18 cellular contexts compared by ENCODE assay signal in genomic region chr15:31217566-31218270, GRCh38.
A peak's percentile ranks its signal among the peaks of the same experiment; 100 is the strongest.
DNase-seq lines count a peak whose midpoint lies in the region; ATAC-seq and TF ChIP-seq lines count a peak whose summit lies in the region.
"Had no signal": no experiment of that assay in that cellular context is flagged by ENCODE, and none has a peak within 500 bp of the region (broad histone marks: within the 10 kb centered on the region; RNA-seq: fewer than 3 reads in every experiment).

No MANE protein-coding gene starts in this region.

- 92 to 97% (median 96%) methylated on average over 8 to 10 of the region's 10 CpGs for WGBS in spleen, 5 donors

- H3K9me3 ChIP-seq in colonic mucosa (no peaks in the 10 kb centered on the region), spleen (no peaks in the 10 kb centered on the region)
- H3K9me3 ChIP-seq: MG63 had no signal

- ATAC-seq in activated T-cell treated with anti-CD3 and anti-CD28 coated beads, Interleukin-2, amount 50 U/mL, for 72 hours (replicated peaks in 1 of 2) = no peak
- no peak for ATAC-seq in activated T-cell treated with anti-CD3 and anti-CD28 coated beads, Interleukin-2, amount 50 U/mL, for 4 hours
- no peak for ATAC-seq in WTC11
- ATAC-seq: HepG2, right cardiac atrium had no signal

- no peak overlapping the region for H3K4me3 ChIP-seq in HL-60 (replicated peaks; ENCODE audit: insufficient read depth, low read length)
- H3K4me3 ChIP-seq in colonic mucosa = no peak overlapping the region
- no peak overlapping the region for H3K4me3 ChIP-seq in spleen
- H3K4me3 ChIP-seq: MG63 had no signal

- H3K27me3 Mint-ChIP-seq in activated T-cell treated with anti-CD3 and anti-CD28 coated beads, Interleukin-2, amount 50 U/mL, for 72 hours (ENCODE audit: low read depth) = no peaks in the 10 kb centered on the region
- H3K27me3 Mint-ChIP-seq in activated T-cell treated with anti-CD3 and anti-CD28 coated beads, Interleukin-2, amount 50 U/mL, for 4 hours (ENCODE audit: low read depth) = no peaks in the 10 kb centered on the region
- H3K27me3 Mint-ChIP-seq in WTC11 (ENCODE audit: low read depth) = no peaks in the 10 kb centered on the region

- CTCF ChIA-PET in WTC11 (lab: Charles Lee) = interaction anchor here (2.0 kb wide), 1 partner anchor 271 kb away, joined by 5 read pairs; no protein-coding TSS in a partner anchor

- H3K36me3 Mint-ChIP-seq in activated T-cell treated with anti-CD3 and anti-CD28 coated beads, Interleukin-2, amount 50 U/mL, for 72 hours (ENCODE audit: insufficient read depth in 2 of 2) = no peaks in the 10 kb centered on the region
- H3K36me3 Mint-ChIP-seq in activated T-cell treated with anti-CD3 and anti-CD28 coated beads, Interleukin-2, amount 50 U/mL, for 4 hours (ENCODE audit: insufficient read depth) = no peaks in the 10 kb centered on the region
- no peaks in the 10 kb centered on the region for H3K36me3 Mint-ChIP-seq in WTC11

- H3K27me3 ChIP-seq in HL-60 (ENCODE audit: insufficient read depth, poor library complexity, severe bottlenecking) (no peaks in the 10 kb centered on the region), colonic mucosa (no peaks in the 10 kb centered on the region), spleen (replicated peaks in 1 of 7) (no peaks in the 10 kb centered on the region)
- H3K27me3 ChIP-seq: MG63 had no signal

- peak overlapping the region; percentile 72 for H3K27ac Mint-ChIP-seq in activated T-cell treated with anti-CD3 and anti-CD28 coated beads, Interleukin-2, amount 50 U/mL, for 72 hours
- H3K27ac Mint-ChIP-seq in WTC11 = no peak overlapping the region

- H3K36me3 ChIP-seq in colonic mucosa (no peaks in the 10 kb centered on the region), spleen (peaks cover 0 to 6% (median 0%) of the 10 kb centered on the region in 6 donors)
- H3K36me3 ChIP-seq: MG63 had no signal

- H3K27ac ChIP-seq in HL-60 (replicated peaks) (peak overlapping the region; percentile 92; the same call in 1 of the 2 replicates), colonic mucosa (peak overlapping the region; percentile 94), spleen (peak overlapping the region in 7 of 8 donors; percentile 98 to 100 (median 99))

- intact Hi-C loops in colonic mucosa (cut with DNase I) (loop anchor here (5.0 to 10.0 kb wide), 3 partner anchors 105 to 217 kb away; no protein-coding TSS in a partner anchor), spleen (cut with DNase I; ENCODE audit: low total_unique reads) (loop anchor here (10.0 kb wide), 1 partner anchor 107 kb away; the partner anchor contains the start of gene KLF13)

- POLR2A ChIA-PET in WTC11 (lab: Charles Lee) = no interaction called here

- peaks cover 22% of the 10 kb centered on the region for H3K4me1 Mint-ChIP-seq in activated T-cell treated with anti-CD3 and anti-CD28 coated beads, Interleukin-2, amount 50 U/mL, for 72 hours (ENCODE audit: low read depth)
- peaks cover 27% of the 10 kb centered on the region for H3K4me1 Mint-ChIP-seq in activated T-cell treated with anti-CD3 and anti-CD28 coated beads, Interleukin-2, amount 50 U/mL, for 4 hours (ENCODE audit: low read depth)
- peaks cover 21% of the 10 kb centered on the region for H3K4me1 Mint-ChIP-seq in WTC11

- DNase-seq in activated T-cell treated with anti-CD3 and anti-CD28 coated beads, Interleukin-2, amount 50 U/mL, for 72 hours = no peak
- no peak for DNase-seq in activated T-cell treated with anti-CD3 and anti-CD28 coated beads, Interleukin-2, amount 50 U/mL, for 4 hours
- DNase-seq in HL-60 (ENCODE audit: low read depth in 1 of 2, low spot score in 1 of 2) (no peak), colonic mucosa (no peak), spleen (no peak), DMS153 (lab: John Stamatoyannopoulos, UW) (no peak), WTC11 (ENCODE audit: low spot score) (no peak), SW480 (ENCODE audit: low spot score) (no peak)
- DNase-seq: activated CD4-positive, alpha-beta T cell treated with anti-CD3 and anti-CD28 coated beads, Interleukin-2, amount 50 U/mL, for 48 hours; foreskin fibroblast; GF-D8; kidney glomerular epithelial cell; MG63; NCI-H1930; NCI-H446 had no signal

- TF ChIP-seq POLR2A in spleen (IDR thresholded peaks at IDR 0.05) = no peak

- H3K4me3 Mint-ChIP-seq in activated T-cell treated with anti-CD3 and anti-CD28 coated beads, Interleukin-2, amount 50 U/mL, for 72 hours = peak overlapping the region; percentile 91 to 94
- H3K4me3 Mint-ChIP-seq in activated T-cell treated with anti-CD3 and anti-CD28 coated beads, Interleukin-2, amount 50 U/mL, for 4 hours = no peak overlapping the region
- no peak overlapping the region for H3K4me3 Mint-ChIP-seq in WTC11

- TF ChIP-seq CTCF in HL-60 (IDR thresholded peaks at IDR 0.05; ENCODE audit: insufficient read depth, low read length) = no peak
- TF ChIP-seq CTCF in colonic mucosa (IDR thresholded peaks at IDR 0.05) = no peak
- TF ChIP-seq CTCF in spleen (IDR thresholded peaks at IDR 0.05 in 8 of 11, conservative IDR thresholded peaks at IDR 0.05 in 3 of 11) = no peak
- TF ChIP-seq CTCF in WTC11 (IDR thresholded peaks at IDR 0.05) = no peak

- peak overlapping the region in 1 of 2 donors; percentile 19 for H3K9ac ChIP-seq in colonic mucosa (ENCODE audit: low read depth in 2 of 2, low read length in 2 of 2)

- H3K9me3 Mint-ChIP-seq in activated T-cell treated with anti-CD3 and anti-CD28 coated beads, Interleukin-2, amount 50 U/mL, for 72 hours = no peaks in the 10 kb centered on the region
- no peaks in the 10 kb centered on the region for H3K9me3 Mint-ChIP-seq in activated T-cell treated with anti-CD3 and anti-CD28 coated beads, Interleukin-2, amount 50 U/mL, for 4 hours
- H3K9me3 Mint-ChIP-seq in WTC11 = no peaks in the 10 kb centered on the region
- H3K9me3 Mint-ChIP-seq: activated T-helper 2 cell treated with anti-CD3 and anti-CD28 coated beads, Interferon-gamma antibody, Interleukin-2, Interleukin-4, amounts not matched to agents 10 μg/mL and 5 μg/mL and 100 μg/mL, durations not matched to agents 14 hours and 24 hours and 36 hours had no signal

- H3K4me1 ChIP-seq in colonic mucosa (peaks cover 11% of the 10 kb centered on the region), spleen (peaks cover 0 to 89% (median 47%) of the 10 kb centered on the region in 6 donors)

TF ChIP-seq in WTC11, 78 proteins besides CTCF, POLR2A, EP300 and RAD21:
- TF ChIP-seq ZNF416 (CRISPR knock-in tag; IDR thresholded peaks at IDR 0.05) (no peak), FOXK1 (CRISPR knock-in tag; IDR thresholded peaks at IDR 0.05) (no peak), SMAD4 (CRISPR knock-in tag; IDR thresholded peaks at IDR 0.05) (no peak), CREM (CRISPR knock-in tag; IDR thresholded peaks at IDR 0.05) (no peak), JAZF1 (CRISPR knock-in tag; IDR thresholded peaks at IDR 0.05) (no peak), GABPB1 (CRISPR knock-in tag; IDR thresholded peaks at IDR 0.05) (no peak), NFE2L1 (CRISPR knock-in tag; IDR thresholded peaks at IDR 0.05) (no peak), TEAD1 (CRISPR knock-in tag; IDR thresholded peaks at IDR 0.05) (no peak), MXD4 (CRISPR knock-in tag; IDR thresholded peaks at IDR 0.05; ENCODE audit: borderline replicate concordance) (no peak), USF1 (CRISPR knock-in tag; IDR thresholded peaks at IDR 0.05) (no peak)

Comparison
In these comparisons a context has a peak if more than half of its experiments do, and no peak if none do; other contexts are left out.
1. H3K4me3 Mint-ChIP-seq: peak in activated T-cell treated with anti-CD3 and anti-CD28 coated beads, Interleukin-2, amount 50 U/mL, for 72 hours (2 of 2); none in activated T-cell treated with anti-CD3 and anti-CD28 coated beads, Interleukin-2, amount 50 U/mL, for 4 hours (single experiment) and WTC11 (single experiment).
2. Peak in every context shown above with its lines, with median percentiles within 50 percentile points of each other: H3K27ac ChIP-seq.